Comparison of ENCODE assay signal across 8 cellular contexts in the genomic region with DNA sequence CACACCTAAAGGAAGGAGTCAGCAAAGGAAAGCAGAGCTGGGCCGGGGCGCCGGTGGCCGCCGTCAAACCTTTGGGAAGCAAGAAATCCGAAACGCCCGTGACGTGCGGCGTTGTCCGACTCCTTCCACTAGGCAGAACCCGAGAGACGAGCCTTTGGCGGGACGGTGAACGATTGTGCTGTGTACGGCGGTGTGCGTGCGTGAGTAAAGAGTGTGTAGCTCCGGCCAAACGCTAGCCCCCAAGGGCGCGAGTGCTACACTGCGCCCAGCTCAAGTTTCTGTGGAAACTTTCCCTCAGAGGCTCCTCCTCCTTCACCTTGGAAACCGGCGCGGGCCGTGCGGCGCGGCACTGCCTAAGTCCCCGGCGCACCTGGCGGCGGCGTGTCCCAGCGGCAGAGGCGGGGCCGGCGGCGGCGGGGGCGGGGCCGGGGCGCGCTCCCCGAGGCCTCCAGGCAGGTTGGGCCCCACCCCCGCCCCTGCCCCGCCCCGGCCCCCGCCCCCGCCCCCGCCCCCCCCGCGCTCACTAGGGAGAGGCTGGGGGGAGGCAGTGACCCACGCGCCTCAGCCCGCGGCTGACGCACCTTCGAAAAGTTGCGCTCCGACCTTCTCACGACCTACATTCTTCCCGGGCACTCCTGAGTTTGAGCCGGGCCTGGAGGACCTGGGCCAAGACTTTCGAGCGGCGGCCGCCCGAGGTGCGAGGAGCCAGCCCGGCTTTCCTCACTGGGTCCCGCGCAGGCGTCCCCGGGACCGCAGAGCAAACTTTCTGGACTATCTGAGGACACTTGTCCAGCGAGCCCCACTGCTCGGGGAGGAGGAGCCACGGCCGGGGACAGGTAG. TPM values are rescaled to one million over a fixed set of nuclear protein-coding genes. Genes with fewer than 3 reads are reported as not detected.
DNase-seq lines count a peak whose midpoint lies in the region; ATAC-seq and TF ChIP-seq lines count a peak whose summit lies in the region.

A gene (plus strand): TSS at position 547 of the 840 bp plus-strand sequence. CDS start 157,084 bp downstream, outside the sequence.

- peak within 1 kb of the TSS; percentile 28 to 62 (median 48) for H3K9ac ChIP-seq in subcutaneous abdominal adipose tissue (ENCODE audit: low read length in 5 of 5)

- no peaks in the 10 kb centered on the region for H3K36me3 Mint-ChIP-seq in activated T-helper 2 cell treated with anti-CD3 and anti-CD28 coated beads, Interferon-gamma antibody, Interleukin-2, Interleukin-4, amounts not matched to agents 10 μg/mL and 5 μg/mL and 100 μg/mL, durations not matched to agents 14 hours and 24 hours and 36 hours (ENCODE audit: low read depth)

- POLR2A ChIA-PET in OCI-LY7 (lab: Charles Lee), result no interaction called here

- H3K4me2 ChIP-seq in OCI-LY7 (ENCODE audit: low read length), result peak within 1 kb of the TSS; percentile 69

- DNase-seq in COR-L47 (lab: John Stamatoyannopoulos, UW), result peak; percentile 90
- peak; percentile 63 for DNase-seq in OCI-LY7 (ENCODE audit: low spot score)
- peak; percentile 50 for DNase-seq in activated T-helper 2 cell treated with anti-CD3 and anti-CD28 coated beads, Interferon-gamma antibody, Interleukin-2, Interleukin-4, amounts not matched to agents 10 μg/mL and 5 μg/mL and 100 μg/mL, durations not matched to agents 14 hours and 24 hours and 36 hours (ENCODE audit: low spot score)
- DNase-seq in fibroblast of the conjunctiva (ENCODE audit: low read depth), result peak; percentile 16

- H2AFZ ChIP-seq in OCI-LY7 (ENCODE audit: low read length), result peak within 1 kb of the TSS; percentile 69; the same call in 1 of the 2 replicates
- H2AFZ ChIP-seq in neuron (ENCODE audit: low read depth, low read length), result peak within 1 kb of the TSS; percentile 87

- peak; percentile 80 for ATAC-seq in GM19452 (IDR thresholded peaks at IDR 0.05; ENCODE audit: unreplicated experiment)
- ATAC-seq in HG03558 (IDR thresholded peaks at IDR 0.05; ENCODE audit: extremely low read depth, unreplicated experiment), result peak; percentile 81

- no peaks in the 10 kb centered on the region for H3K9me3 Mint-ChIP-seq in activated T-helper 2 cell treated with anti-CD3 and anti-CD28 coated beads, Interferon-gamma antibody, Interleukin-2, Interleukin-4, amounts not matched to agents 10 μg/mL and 5 μg/mL and 100 μg/mL, durations not matched to agents 14 hours and 24 hours and 36 hours

- no peaks in the 10 kb centered on the region for H4K20me1 ChIP-seq in OCI-LY7 (ENCODE audit: insufficient read depth, low read length)

- no peak within 1 kb of the TSS for H3K27ac ChIP-seq in OCI-LY7 (ENCODE audit: low read depth, low read length, poor library complexity, severe bottlenecking)
- no peak within 1 kb of the TSS for H3K27ac ChIP-seq in subcutaneous abdominal adipose tissue (ENCODE audit: low read depth, low read length)

- H3K4me3 Mint-ChIP-seq in activated T-helper 2 cell treated with anti-CD3 and anti-CD28 coated beads, Interferon-gamma antibody, Interleukin-2, Interleukin-4, amounts not matched to agents 10 μg/mL and 5 μg/mL and 100 μg/mL, durations not matched to agents 14 hours and 24 hours and 36 hours (ENCODE audit: low read depth), result peak within 1 kb of the TSS; percentile 69

- H3K4me1 ChIP-seq in OCI-LY7 (ENCODE audit: insufficient read depth, low read length, poor library complexity, severe bottlenecking) (no peaks in the 10 kb centered on the region), neuron (ENCODE audit: insufficient read depth, low read length) (peaks cover 13% of the 10 kb centered on the region), subcutaneous abdominal adipose tissue (ENCODE audit: control insufficient read depth in 5 of 5, insufficient read depth in 5 of 5, low read length in 5 of 5) (peaks cover 2 to 23% (median 19%) of the 10 kb centered on the region in 5 donors)

- intact Hi-C loops in OCI-LY7 (cut with micrococcal nuclease; ENCODE audit: unreplicated experiment), result no loop called here
- intact Hi-C loops in activated T-helper 2 cell treated with anti-CD3 and anti-CD28 coated beads, Interferon-gamma antibody, Interleukin-2, Interleukin-4, amounts not matched to agents 10 μg/mL and 5 μg/mL and 100 μg/mL, durations not matched to agents 14 hours and 24 hours and 36 hours (cut with micrococcal nuclease), result no loop called here

- no TSS peak for BruUV-seq in OCI-LY7 (replicated peaks; lab: Mats Ljungman, UMichigan)

- no peaks in the 10 kb centered on the region for H3K9me2 ChIP-seq in OCI-LY7 (ENCODE audit: insufficient read depth, low read length)

- peaks cover 19% of the 10 kb centered on the region for H3K4me1 Mint-ChIP-seq in activated T-helper 2 cell treated with anti-CD3 and anti-CD28 coated beads, Interferon-gamma antibody, Interleukin-2, Interleukin-4, amounts not matched to agents 10 μg/mL and 5 μg/mL and 100 μg/mL, durations not matched to agents 14 hours and 24 hours and 36 hours (ENCODE audit: low read depth)

- H3K36me3 ChIP-seq in OCI-LY7 (ENCODE audit: insufficient read depth, low read length), result no peaks in the 10 kb centered on the region
- H3K36me3 ChIP-seq in neuron (ENCODE audit: insufficient read depth, low read length), result no peaks in the 10 kb centered on the region
- no peaks in the 10 kb centered on the region for H3K36me3 ChIP-seq in subcutaneous abdominal adipose tissue (ENCODE audit: control insufficient read depth in 5 of 5, insufficient read depth in 5 of 5, low read length in 5 of 5)

- H3K9me3 ChIP-seq in OCI-LY7 (ENCODE audit: low read length) (no peaks in the 10 kb centered on the region), neuron (ENCODE audit: low read length) (no peaks in the 10 kb centered on the region), subcutaneous abdominal adipose tissue (ENCODE audit: control insufficient read depth in 5 of 5, low read length in 5 of 5) (no peaks in the 10 kb centered on the region)

- CTCF ChIA-PET in OCI-LY7 (lab: Charles Lee; ENCODE audit: unreplicated experiment), result no interaction called here

- H3K79me2 ChIP-seq in OCI-LY7 (ENCODE audit: insufficient read depth, low read depth, low read length), result no peaks in the 10 kb centered on the region

- peak within 1 kb of the TSS; percentile 61 for H3K4me3 ChIP-seq in OCI-LY7 (ENCODE audit: low read depth, low read length, poor library complexity, severe bottlenecking)
- H3K4me3 ChIP-seq in neuron (ENCODE audit: low read length), result peak within 1 kb of the TSS; percentile 46
- peak within 1 kb of the TSS; percentile 67 to 87 (median 77) for H3K4me3 ChIP-seq in subcutaneous abdominal adipose tissue (ENCODE audit: low read depth in 1 of 5, low read length in 5 of 5)

- no peak for TF ChIP-seq CTCF in OCI-LY7 (conservative IDR thresholded peaks at IDR 0.05; ENCODE audit: low read length)

- H3K27me3 Mint-ChIP-seq in activated T-helper 2 cell treated with anti-CD3 and anti-CD28 coated beads, Interferon-gamma antibody, Interleukin-2, Interleukin-4, amounts not matched to agents 10 μg/mL and 5 μg/mL and 100 μg/mL, durations not matched to agents 14 hours and 24 hours and 36 hours (ENCODE audit: low read depth), result peaks cover 54% of the 10 kb centered on the region

- no peak within 1 kb of the TSS for H3K27ac Mint-ChIP-seq in activated T-helper 2 cell treated with anti-CD3 and anti-CD28 coated beads, Interferon-gamma antibody, Interleukin-2, Interleukin-4, amounts not matched to agents 10 μg/mL and 5 μg/mL and 100 μg/mL, durations not matched to agents 14 hours and 24 hours and 36 hours

- H3K27me3 ChIP-seq in neuron (ENCODE audit: insufficient read depth, low read length) (peaks cover 45% of the 10 kb centered on the region), subcutaneous abdominal adipose tissue (ENCODE audit: control insufficient read depth in 5 of 5, insufficient read depth in 4 of 5, low read length in 5 of 5) (peaks cover 0 to 6% (median 0%) of the 10 kb centered on the region in 5 donors)

RNA-seq across cellular contexts. Expression of the gene that starts here (rescaled TPM):
- total RNA-seq in OCI-LY7 (2014; rRNA removed; shearing (Covaris generic)), result not detected in 2 replicates
- total RNA-seq in OCI-LY7 (2022), result not detected in 2 replicates
- not detected in 2 replicates for total RNA-seq in activated T-helper 2 cell treated with anti-CD3 and anti-CD28 coated beads, Interferon-gamma antibody, Interleukin-2, Interleukin-4, amounts not matched to agents 10 μg/mL and 5 μg/mL and 100 μg/mL, durations not matched to agents 14 hours and 24 hours and 36 hours

Comparison
In these comparisons a context has a peak if more than half of its experiments do, and no peak if none do; other contexts are left out.
1. Peak in DNase-seq, H3K4me3 ChIP-seq and H3K4me2 ChIP-seq in OCI-LY7; RNA of the gene not detected or under 1 TPM.
2. Peak in DNase-seq in activated T-helper 2 cell treated with anti-CD3 and anti-CD28 coated beads, Interferon-gamma antibody, Interleukin-2, Interleukin-4, amounts not matched to agents 10 μg/mL and 5 μg/mL and 100 μg/mL, durations not matched to agents 14 hours and 24 hours and 36 hours; RNA of the gene not detected or under 1 TPM.
3. DNase-seq: peak in every context shown above with its lines; median percentile 90 in COR-L47; 63 in OCI-LY7; 50 in activated T-helper 2 cell treated with anti-CD3 and anti-CD28 coated beads, Interferon-gamma antibody, Interleukin-2, Interleukin-4, amounts not matched to agents 10 μg/mL and 5 μg/mL and 100 μg/mL, durations not matched to agents 14 hours and 24 hours and 36 hours; 16 in fibroblast of the conjunctiva.